9 cellular contexts compared by ENCODE assay signal in the genomic region with DNA sequence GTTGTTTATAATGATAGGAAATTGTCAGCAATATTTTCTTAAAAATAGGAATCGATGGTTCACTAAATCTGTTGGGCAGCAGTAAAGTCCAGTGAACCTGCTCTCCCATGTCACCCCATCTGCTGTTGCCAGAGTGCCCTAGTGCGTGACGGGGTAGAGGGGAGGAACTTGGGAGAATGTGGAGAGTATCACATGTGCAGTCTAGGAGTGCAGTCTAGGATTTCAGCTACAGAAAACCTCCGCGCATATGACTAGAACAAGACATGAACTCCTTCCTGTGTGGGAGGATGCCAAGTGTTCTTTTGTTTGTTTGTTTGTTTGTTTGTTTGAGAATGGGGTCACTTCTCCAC.
DNase-seq lines count a peak whose midpoint lies in the region; ATAC-seq and TF ChIP-seq lines count a peak whose summit lies in the region.
"Had no signal": no experiment of that assay in that cellular context is flagged by ENCODE, and none has a peak within 500 bp of the region (broad histone marks: within the 10 kb centered on the region; RNA-seq: fewer than 3 reads in every experiment).

No MANE protein-coding gene starts in this region.

- intact Hi-C loops in left ventricle myocardium inferior (cut with micrococcal nuclease) = no loop called here

- no peaks in the 10 kb centered on the region for H3K9me3 ChIP-seq in left ventricle myocardium inferior (replicated peaks)
- H3K9me3 ChIP-seq in skeletal muscle satellite cell (replicated peaks; ENCODE audit: low read length) = no peaks in the 10 kb centered on the region

- peak overlapping the region; percentile 77 for H3K4me2 ChIP-seq in skeletal muscle satellite cell (ENCODE audit: low read length)

- POLR2A ChIA-PET in activated CD4-positive, alpha-beta memory T cell treated with anti-CD3 and anti-CD28 coated beads, Interleukin-2, amount 10 ng/mL, durations not matched to agents 7 days and 5 days (lab: Charles Lee) = interaction anchor here (0.6 to 3.2 kb wide), 8 partner anchors 10 to 474 kb away, joined by 3 to 23 read pairs (median 4); partner anchors contain the start of genes ACAD9 and HMCES

- DNase-seq in HFFc6 = no peak
- DNase-seq in activated CD4-positive, alpha-beta memory T cell treated with anti-CD3 and anti-CD28 coated beads, Interleukin-2, amount 10 ng/mL, durations not matched to agents 7 days and 5 days = no peak
- no peak for DNase-seq in left ventricle myocardium inferior
- DNase-seq in NCI-H146 (lab: John Stamatoyannopoulos, UW) = no peak
- no peak for DNase-seq in COLO829 (ENCODE audit: low spot score)
- DNase-seq: NCI-H2227 treated with DMSO at 0.1 percent for 48 hours had no signal

- H3K36me3 Mint-ChIP-seq in HFFc6 (ENCODE audit: low read depth) = peaks cover 57% of the 10 kb centered on the region
- peaks cover 58% of the 10 kb centered on the region for H3K36me3 Mint-ChIP-seq in activated CD4-positive, alpha-beta memory T cell treated with anti-CD3 and anti-CD28 coated beads, Interleukin-2, amount 10 ng/mL, durations not matched to agents 7 days and 5 days (ENCODE audit: low read depth)

- peaks cover 54% of the 10 kb centered on the region for H3K4me1 Mint-ChIP-seq in HFFc6 (ENCODE audit: low read depth)
- peaks cover 63% of the 10 kb centered on the region for H3K4me1 Mint-ChIP-seq in activated CD4-positive, alpha-beta memory T cell treated with anti-CD3 and anti-CD28 coated beads, Interleukin-2, amount 10 ng/mL, durations not matched to agents 7 days and 5 days

- no peaks in the 10 kb centered on the region; the same call in 1 of the 2 replicates for H3K27me3 Mint-ChIP-seq in HFFc6 (ENCODE audit: insufficient read depth)
- no peaks in the 10 kb centered on the region for H3K27me3 Mint-ChIP-seq in activated CD4-positive, alpha-beta memory T cell treated with anti-CD3 and anti-CD28 coated beads, Interleukin-2, amount 10 ng/mL, durations not matched to agents 7 days and 5 days

- CTCF ChIA-PET in activated CD4-positive, alpha-beta memory T cell treated with anti-CD3 and anti-CD28 coated beads, Interleukin-2, amount 10 ng/mL, durations not matched to agents 7 days and 5 days (lab: Charles Lee) = interaction anchor here (0.6 to 3.0 kb wide), 10 partner anchors 8 to 187 kb away, joined by 3 to 32 read pairs (median 4); no protein-coding TSS in a partner anchor

- H3K27ac Mint-ChIP-seq in HFFc6 = peak overlapping the region; percentile 71
- H3K27ac Mint-ChIP-seq in activated CD4-positive, alpha-beta memory T cell treated with anti-CD3 and anti-CD28 coated beads, Interleukin-2, amount 10 ng/mL, durations not matched to agents 7 days and 5 days = peak overlapping the region; percentile 93

- H3K4me1 ChIP-seq in left ventricle myocardium inferior = peaks cover 100% of the 10 kb centered on the region
- H3K4me1 ChIP-seq in skeletal muscle satellite cell (ENCODE audit: control insufficient read depth, insufficient read depth, low read length) = peaks cover 26% of the 10 kb centered on the region

- no peaks in the 10 kb centered on the region for H3K9me3 Mint-ChIP-seq in HFFc6
- no peaks in the 10 kb centered on the region for H3K9me3 Mint-ChIP-seq in activated CD4-positive, alpha-beta memory T cell treated with anti-CD3 and anti-CD28 coated beads, Interleukin-2, amount 10 ng/mL, durations not matched to agents 7 days and 5 days

- no peak for ATAC-seq in GM19023 (IDR thresholded peaks at IDR 0.05; ENCODE audit: unreplicated experiment)
- no peak for ATAC-seq in GM19455 (IDR thresholded peaks at IDR 0.05; ENCODE audit: unreplicated experiment)

- no peaks in the 10 kb centered on the region for H3K27me3 ChIP-seq in left ventricle myocardium inferior (ENCODE audit: low read depth)
- no peaks in the 10 kb centered on the region for H3K27me3 ChIP-seq in skeletal muscle satellite cell (ENCODE audit: control insufficient read depth, insufficient read depth, low read length)

- H3K4me3 ChIP-seq in left ventricle myocardium inferior (peak overlapping the region; percentile 50), skeletal muscle satellite cell (ENCODE audit: low read length) (peak overlapping the region; percentile 4)

- H3K27ac ChIP-seq in left ventricle myocardium inferior (replicated peaks) = peak overlapping the region; percentile 89

- no peak overlapping the region for H3K4me3 Mint-ChIP-seq in HFFc6
- H3K4me3 Mint-ChIP-seq in activated CD4-positive, alpha-beta memory T cell treated with anti-CD3 and anti-CD28 coated beads, Interleukin-2, amount 10 ng/mL, durations not matched to agents 7 days and 5 days = peak overlapping the region; percentile 47

- H3K9ac ChIP-seq in skeletal muscle satellite cell (ENCODE audit: low read depth, low read length) = peak overlapping the region; percentile 20

- peaks cover 43% of the 10 kb centered on the region for H3K36me3 ChIP-seq in left ventricle myocardium inferior
- H3K36me3 ChIP-seq in skeletal muscle satellite cell (ENCODE audit: insufficient read depth, low read length) = peaks cover 46% of the 10 kb centered on the region

- no peak for TF ChIP-seq CTCF in HFFc6 (IDR thresholded peaks at IDR 0.05)
- no peak for TF ChIP-seq CTCF in left ventricle myocardium inferior (IDR thresholded peaks at IDR 0.05; ENCODE audit: borderline replicate concordance)
